In genomic region chr17:32142038-32142856, GRCh38 we compare ENCODE assay signal across 8 cellular contexts. TPM values are rescaled to one million over a fixed set of nuclear protein-coding genes. Genes with fewer than 3 reads are reported as not detected.
DNase-seq lines count a peak whose midpoint lies in the region; ATAC-seq and TF ChIP-seq lines count a peak whose summit lies in the region.

Gene RHOT1 (plus strand): TSS chr17:32142502. CDS start chr17:32142693, 191 bp downstream.

- no peaks in the 10 kb centered on the region for H3K27me3 ChIP-seq in OCI-LY1 (ENCODE audit: insufficient read depth, low read length)
- no peaks in the 10 kb centered on the region for H3K27me3 ChIP-seq in muscle layer of colon (ENCODE audit: control insufficient read depth in 1 of 2, insufficient read depth in 2 of 2, low read length in 2 of 2)

- DNase-seq in COLO829 (ENCODE audit: low spot score) (peak; percentile 53), HT1080 (ENCODE audit: low read depth) (peak; percentile 86), activated T-cell treated with anti-CD3 and anti-CD28 coated beads for 4 hours (peak; percentile 59), erythroblast (lab: John Stamatoyannopoulos, UW) (peak; percentile 89 to 91)
- DNase-seq in stimulated activated CD8-positive, alpha-beta memory T cell treated with anti-CD3 and anti-CD28 coated beads, Interleukin-7, amount 100 ng/mL, for 24 hours (ENCODE audit: low read depth): peak; percentile 38

- H4K20me1 ChIP-seq in OCI-LY1 (ENCODE audit: insufficient read depth, low read length): no peaks in the 10 kb centered on the region

- no peaks in the 10 kb centered on the region for H3K9me2 ChIP-seq in OCI-LY1 (ENCODE audit: low read depth, low read length)

- H2AFZ ChIP-seq in OCI-LY1 (ENCODE audit: low read length): peak within 1 kb of the TSS; percentile 52

- H3F3A ChIP-seq in OCI-LY1 (ENCODE audit: insufficient read depth, low read length): no peaks in the 10 kb centered on the region

- peak; percentile 56 for TF ChIP-seq POLR2A in erythroblast (IDR thresholded peaks at IDR 0.05; ENCODE audit: low read length)

- peak within 1 kb of the TSS; percentile 97 for H3K4me2 ChIP-seq in OCI-LY1 (ENCODE audit: low read length)

- H3K4me3 ChIP-seq in OCI-LY1 (ENCODE audit: low read depth, low read length, poor library complexity, severe bottlenecking) (peak within 1 kb of the TSS; percentile 82), muscle layer of colon (ENCODE audit: low read depth in 1 of 2, low read length in 2 of 2) (peak within 1 kb of the TSS; percentile 80 to 98)

- H3K36me3 ChIP-seq in OCI-LY1 (ENCODE audit: insufficient read depth, low read length) (no peaks in the 10 kb centered on the region), muscle layer of colon (ENCODE audit: insufficient read depth, low read length) (no peaks in the 10 kb centered on the region)

- H3K27ac ChIP-seq in OCI-LY1 (ENCODE audit: low read depth, low read length, poor library complexity, severe bottlenecking): peak within 1 kb of the TSS; percentile 57
- H3K27ac ChIP-seq in muscle layer of colon (ENCODE audit: low read depth, low read length): peak within 1 kb of the TSS; percentile 94

- no peaks in the 10 kb centered on the region for H3K9me3 ChIP-seq in OCI-LY1 (ENCODE audit: low read length)
- no peaks in the 10 kb centered on the region for H3K9me3 ChIP-seq in muscle layer of colon (ENCODE audit: low read length)

- H3K9ac ChIP-seq in OCI-LY1 (ENCODE audit: low read length) (peak within 1 kb of the TSS; percentile 82), muscle layer of colon (ENCODE audit: low read length) (peak within 1 kb of the TSS; percentile 91)

- TF ChIP-seq CTCF in OCI-LY1 (IDR thresholded peaks at IDR 0.05; ENCODE audit: low read length): peak; percentile 55

- peak; percentile 74 for ATAC-seq in GM19467 (IDR thresholded peaks at IDR 0.05; ENCODE audit: unreplicated experiment)

- peaks cover 17% of the 10 kb centered on the region for H3K79me2 ChIP-seq in OCI-LY1 (ENCODE audit: insufficient read depth, low read length)

- peaks cover 19% of the 10 kb centered on the region for H3K4me1 ChIP-seq in OCI-LY1 (ENCODE audit: insufficient read depth, low read length, severe bottlenecking)
- H3K4me1 ChIP-seq in muscle layer of colon (ENCODE audit: insufficient read depth, low read length): peaks cover 5% of the 10 kb centered on the region

RNA-seq across cellular contexts. Expression of gene RHOT1, which starts in this region (rescaled TPM):
- 17.0 and 21.2 TPM in 2 replicates for total RNA-seq in HT1080 (2014; rRNA removed; shearing (Covaris generic))
- polyA plus RNA-seq in HT1080 (2015; cell fraction: cytosol; rRNA removed): 28.5 and 38.6 TPM in 2 replicates
- polyA plus RNA-seq in HT1080 (2015; cell fraction: nucleus; rRNA removed): 25.0 and 28.2 TPM in 2 replicates

Comparison
In these comparisons a context has a peak if more than half of its experiments do, and no peak if none do; other contexts are left out.
1. Peak in every context shown above with its lines: DNase-seq, ATAC-seq, H3K4me3 ChIP-seq and H3K27ac ChIP-seq.
2. DNase-seq: peak in every context shown above with its lines; median percentile 90 in erythroblast; 86 in HT1080; 59 in activated T-cell treated with anti-CD3 and anti-CD28 coated beads for 4 hours; 53 in COLO829; 38 in stimulated activated CD8-positive, alpha-beta memory T cell treated with anti-CD3 and anti-CD28 coated beads, Interleukin-7, amount 100 ng/mL, for 24 hours.